In genomic region chr7:130560972-130561371, GRCh38 we compare ENCODE assay signal across 10 cellular contexts.
DNase-seq lines count a peak whose midpoint lies in the region; ATAC-seq and FAIRE-seq lines count a peak whose summit lies in the region.
"Had no signal": no experiment of that assay in that cellular context is flagged by ENCODE, and none has a peak within 500 bp of the region (broad histone marks: within the 10 kb centered on the region; RNA-seq: fewer than 3 reads in every experiment).

No MANE protein-coding gene starts in this region.

- H3K4me1 Mint-ChIP-seq in T-helper 2 cell treated with Interferon-gamma antibody and Interleukin-4, amounts not matched to agents 5 μg/mL and 100 μg/mL, for 36 hours (ENCODE audit: low read depth): peaks cover 3% of the 10 kb centered on the region

- H3K36me3 ChIP-seq in SK-N-MC (ENCODE audit: insufficient read depth, low read length): no peaks in the 10 kb centered on the region
- H3K36me3 ChIP-seq: neutrophil had no signal

- no peak for FAIRE-seq in GM19239 (lab: Jason Lieb, UNC)

- H3K4me3 ChIP-seq in SK-N-MC: no peak overlapping the region

- peaks cover 8% of the 10 kb centered on the region for H3K9me3 Mint-ChIP-seq in T-helper 2 cell treated with Interferon-gamma antibody and Interleukin-4, amounts not matched to agents 5 μg/mL and 100 μg/mL, for 36 hours

- no peaks in the 10 kb centered on the region for H3K9me3 ChIP-seq in SK-N-MC (ENCODE audit: low read depth, low read length)
- H3K9me3 ChIP-seq: neutrophil had no signal

- H3K27ac Mint-ChIP-seq in T-helper 2 cell treated with Interferon-gamma antibody and Interleukin-4, amounts not matched to agents 5 μg/mL and 100 μg/mL, for 36 hours: no peak overlapping the region
- H3K27ac Mint-ChIP-seq: T-helper 1 cell treated with Interleukin-12 subunit alpha and Interleukin-12 subunit beta and Interleukin-4 antibody, amounts not matched to agents 30 μg/mL and 1 μg/mL, for 36 hours had no signal

- H3K9ac ChIP-seq in SK-N-MC (ENCODE audit: insufficient read length): no peak overlapping the region

- no peak overlapping the region for H3K4me3 Mint-ChIP-seq in T-helper 2 cell treated with Interferon-gamma antibody and Interleukin-4, amounts not matched to agents 5 μg/mL and 100 μg/mL, for 36 hours
- H3K4me3 Mint-ChIP-seq: T-helper 1 cell treated with Interleukin-12 subunit alpha and Interleukin-12 subunit beta and Interleukin-4 antibody, amounts not matched to agents 30 μg/mL and 1 μg/mL, for 36 hours had no signal

- peak overlapping the region; percentile 1; the same call in 1 of the 2 replicates for H3K27ac ChIP-seq in SK-N-MC
- H3K27ac ChIP-seq: neutrophil had no signal

- H3K36me3 Mint-ChIP-seq in T-helper 2 cell treated with Interferon-gamma antibody and Interleukin-4, amounts not matched to agents 5 μg/mL and 100 μg/mL, for 36 hours (ENCODE audit: low read depth): peaks cover 2% of the 10 kb centered on the region

- H3K27me3 Mint-ChIP-seq in T-helper 2 cell treated with Interferon-gamma antibody and Interleukin-4, amounts not matched to agents 5 μg/mL and 100 μg/mL, for 36 hours (ENCODE audit: low read depth): no peaks in the 10 kb centered on the region

- peak; percentile 70 for ATAC-seq in HG03558 (IDR thresholded peaks at IDR 0.05; ENCODE audit: extremely low read depth, unreplicated experiment)

- DNase-seq in D341Med (ENCODE audit: low spot score) (peak; percentile 50), GM19239 (ENCODE audit: insufficient read length, low spot score) (peak; percentile 36), SK-N-MC (ENCODE audit: low read depth, low spot score) (peak; percentile 34), kidney tubule cell (ENCODE audit: low spot score) (peak; percentile 70), NCI-H2227 treated with DMSO at 0.1 percent for 48 hours (lab: John Stamatoyannopoulos, UW) (no peak), NCI-H1048 (lab: John Stamatoyannopoulos, UW) (no peak)
- no peak for DNase-seq in T-helper 2 cell treated with Interferon-gamma antibody and Interleukin-4, amounts not matched to agents 5 μg/mL and 100 μg/mL, for 36 hours (ENCODE audit: low spot score)

Comparison
In these comparisons a context has a peak if more than half of its experiments do, and no peak if none do; other contexts are left out.
1. DNase-seq: peak in D341Med (single experiment), GM19239 (single experiment), SK-N-MC (single experiment) and kidney tubule cell (single experiment); none in NCI-H2227 treated with DMSO at 0.1 percent for 48 hours (single experiment), T-helper 2 cell treated with Interferon-gamma antibody and Interleukin-4, amounts not matched to agents 5 μg/mL and 100 μg/mL, for 36 hours (single experiment) and NCI-H1048 (single experiment).